2 cellular contexts compared by ENCODE assay signal in genomic region chr18:55982992-55983391, GRCh38.
A peak's percentile ranks its signal among the peaks of the same experiment; 100 is the strongest.
TF ChIP-seq lines count a peak whose summit lies in the region.

No MANE protein-coding gene starts in this region.

TF ChIP-seq in IMR-90, 13 proteins besides CTCF, POLR2A, EP300 and RAD21:
- no peak for TF ChIP-seq SMC3 (IDR thresholded peaks at IDR 0.05; ENCODE audit: low read depth, low read length)
- TF ChIP-seq RFX5 (IDR thresholded peaks at IDR 0.05; ENCODE audit: low read depth, low read length): no peak
- TF ChIP-seq FOS (IDR thresholded peaks at IDR 0.05; ENCODE audit: low read depth, low read length): 0 out of 2 replicates have a peak, but pooled peaks have one; percentile 11

TF ChIP-seq in H1, 55 proteins besides CTCF, POLR2A, EP300 and RAD21:
- TF ChIP-seq HDAC6 (IDR thresholded peaks at IDR 0.05; ENCODE audit: low read depth, low read length) (no peak), TEAD4 (IDR thresholded peaks at IDR 0.05; ENCODE audit: low read depth, low read length) (peak; percentile 67; the same call in 1 of the 2 replicates), SP1 (IDR thresholded peaks at IDR 0.05; ENCODE audit: low read depth, low read length) (peak; percentile 81), GTF2F1 (IDR thresholded peaks at IDR 0.05; ENCODE audit: borderline replicate concordance, low read depth, low read length) (no peak), ASH2L (IDR thresholded peaks at IDR 0.05; ENCODE audit: low read length) (no peak), SRF (IDR thresholded peaks at IDR 0.05; ENCODE audit: low read depth, low read length) (no peak), CTBP2 (IDR thresholded peaks at IDR 0.05; ENCODE audit: borderline replicate concordance, insufficient read depth, insufficient read length, low read length) (no peak), NRF1 (IDR thresholded peaks at IDR 0.05; ENCODE audit: low read depth, low read length) (no peak), SP4 (IDR thresholded peaks at IDR 0.05; ENCODE audit: low read length) (no peak), JUND (IDR thresholded peaks at IDR 0.05; ENCODE audit: low read length) (peak; percentile 84; the same call in 1 of the 2 replicates), EZH2 (IDR thresholded peaks at IDR 0.05; ENCODE audit: low read depth, low read length, severe bottlenecking) (no peak), KDM5A (IDR thresholded peaks at IDR 0.05; ENCODE audit: low read length) (no peak), KDM4A (IDR thresholded peaks at IDR 0.05; ENCODE audit: low read depth, low read length, severe bottlenecking) (no peak), JUN (IDR thresholded peaks at IDR 0.05; ENCODE audit: low read depth, low read length) (0 out of 2 replicates have a peak, but pooled peaks have one; percentile 22), ATF2 (IDR thresholded peaks at IDR 0.05; ENCODE audit: low read length) (no peak), MAFK (IDR thresholded peaks at IDR 0.05; ENCODE audit: low read depth, low read length) (no peak), SIN3A (conservative IDR thresholded peaks at IDR 0.05 in 1 of 2, IDR thresholded peaks at IDR 0.05 in 1 of 2; ENCODE audit: low read depth in 1 of 2, low read length in 2 of 2) (no peak), TAF1 (IDR thresholded peaks at IDR 0.05; ENCODE audit: low read depth, low read length) (no peak)
